In the genomic region with DNA sequence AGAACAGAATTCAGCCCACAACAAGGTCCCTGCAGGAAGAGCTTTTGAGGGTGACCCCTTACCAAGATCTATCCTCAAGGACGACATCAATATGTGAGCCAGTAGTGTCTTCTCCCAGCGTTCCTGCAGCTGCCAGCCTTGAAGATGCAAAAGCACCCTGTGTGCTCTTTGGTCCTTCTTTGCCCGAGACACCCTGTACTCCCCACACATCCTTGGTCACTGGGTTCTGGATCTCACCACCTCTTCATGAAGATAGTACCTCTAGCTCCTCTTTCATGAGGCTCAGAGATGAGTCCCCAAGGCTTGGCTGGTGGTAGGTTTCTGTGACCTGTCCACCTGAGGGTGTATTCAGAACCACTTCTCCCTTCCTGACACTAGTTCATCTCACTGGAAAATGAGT, we compare ENCODE assay signal across 33 cellular contexts.
DNase-seq lines count a peak whose midpoint lies in the region; ATAC-seq, FAIRE-seq and TF ChIP-seq lines count a peak whose summit lies in the region.
"Had no signal": no experiment of that assay in that cellular context is flagged by ENCODE, and none has a peak within 500 bp of the region (broad histone marks: within the 10 kb centered on the region; RNA-seq: fewer than 3 reads in every experiment).

No MANE protein-coding gene starts in this region.

- no peak overlapping the region for H2AFZ ChIP-seq in HepG2 (ENCODE audit: low read length)

- POLR2A ChIA-PET in HepG2 (lab: Yijun Ruan, JAX) (no interaction called here), HEK293 (lab: Yijun Ruan, JAX) (no interaction called here), A673 (lab: Charles Lee; ENCODE audit: low non-redundant PET) (no interaction called here)

- no peaks in the 10 kb centered on the region for H3K36me3 ChIP-seq in HepG2 (replicated peaks in 1 of 2; ENCODE audit: control insufficient read depth in 1 of 2, insufficient read depth in 2 of 2, low read length in 2 of 2)
- H3K36me3 ChIP-seq in right lobe of liver, result no peaks in the 10 kb centered on the region
- H3K36me3 ChIP-seq in HEK293 (ENCODE audit: control insufficient read depth in 2 of 2, insufficient read depth in 1 of 2, low read length in 2 of 2), result no peaks in the 10 kb centered on the region
- no peaks in the 10 kb centered on the region for H3K36me3 ChIP-seq in A673 (ENCODE audit: insufficient read depth, low read length, poor library complexity, severe bottlenecking)
- H3K36me3 ChIP-seq: BE2C; BLaER1; BLaER1 treated with 17β-estradiol and CSF1 and Interleukin-3, amounts not matched to agents 10 nM and 100 nM had no signal

- intact Hi-C loops in HepG2 (cut with micrococcal nuclease; ENCODE audit: unreplicated experiment), result no loop called here
- intact Hi-C loops in right lobe of liver (cut with DNase I), result no loop called here
- intact Hi-C loops in A673 (cut with micrococcal nuclease; ENCODE audit: unreplicated experiment), result no loop called here

- no peaks in the 10 kb centered on the region for H3K9me3 ChIP-seq in HepG2 (ENCODE audit: low read length)
- no peaks in the 10 kb centered on the region for H3K9me3 ChIP-seq in right lobe of liver
- no peaks in the 10 kb centered on the region for H3K9me3 ChIP-seq in HEK293 (ENCODE audit: control insufficient read depth, insufficient read depth, low read depth, low read length)
- no peaks in the 10 kb centered on the region for H3K9me3 ChIP-seq in A673 (ENCODE audit: low read depth, low read length, poor library complexity, severe bottlenecking)
- H3K9me3 ChIP-seq: A549, BE2C, Caco-2 had no signal

- no peak overlapping the region for H3K4me2 ChIP-seq in HepG2 (ENCODE audit: low read depth, low read length)
- H3K4me2 ChIP-seq: A549; BLaER1; BLaER1 treated with 17β-estradiol and CSF1 and Interleukin-3, amounts not matched to agents 10 nM and 100 nM had no signal

- no peaks in the 10 kb centered on the region for H4K20me1 ChIP-seq in HepG2 (ENCODE audit: insufficient read depth, low read length)
- H4K20me1 ChIP-seq: BLaER1; BLaER1 treated with 17β-estradiol and CSF1 and Interleukin-3, amounts not matched to agents 10 nM and 100 nM had no signal

- FAIRE-seq in HepG2 (lab: Jason Lieb, UNC), result no peak
- FAIRE-seq: A204.1, A549, D721Med had no signal

- BruUV-seq in HepG2 (replicated peaks; lab: Mats Ljungman, UMichigan) (no TSS peak), A673 (replicated peaks; lab: Mats Ljungman, UMichigan) (no TSS peak)

- CTCF ChIA-PET in HepG2 (lab: Yijun Ruan, JAX; ENCODE audit: low intra/inter-chr PET ratio, low total read pairs), result no interaction called here
- CTCF ChIA-PET in HEK293 (lab: Yijun Ruan, JAX), result no interaction called here
- CTCF ChIA-PET in A673 (lab: Charles Lee), result no interaction called here

- no peak overlapping the region for H3K9ac ChIP-seq in HepG2 (ENCODE audit: insufficient read depth, low read depth, low read length)
- H3K9ac ChIP-seq: BLaER1; BLaER1 treated with 17β-estradiol and CSF1 and Interleukin-3, amounts not matched to agents 10 nM and 100 nM had no signal

- no peaks in the 10 kb centered on the region for H3K79me2 ChIP-seq in HepG2 (ENCODE audit: insufficient read depth, low read length)

- H3K4me3 ChIP-seq in HepG2 (replicated peaks in 1 of 3; ENCODE audit: insufficient read depth in 1 of 3, low read depth in 2 of 3, low read length in 3 of 3), result no peak overlapping the region
- no peak overlapping the region for H3K4me3 ChIP-seq in right lobe of liver
- no peak overlapping the region for H3K4me3 ChIP-seq in HEK293 (ENCODE audit: low read depth, low read length)
- no peak overlapping the region for H3K4me3 ChIP-seq in coronary artery
- no peak overlapping the region for H3K4me3 ChIP-seq in A673 (ENCODE audit: low read depth, low read length, poor library complexity, severe bottlenecking)
- H3K4me3 ChIP-seq: A549; BLaER1; BLaER1 treated with 17β-estradiol and CSF1 and Interleukin-3, amounts not matched to agents 10 nM and 100 nM had no signal

- no peak for TF ChIP-seq POLR2A in HepG2 (IDR thresholded peaks at IDR 0.05; ENCODE audit: insufficient read depth in 1 of 2, low read depth in 2 of 2, low read length in 2 of 2)
- TF ChIP-seq POLR2A in right lobe of liver (IDR thresholded peaks at IDR 0.05), result no peak

- 100% methylated on average over 3 of the region's 3 CpGs for WGBS in HepG2 (ENCODE audit: low lambda C conversion rate)
- 62% methylated on average over 2 of the region's 3 CpGs for WGBS in right lobe of liver (ENCODE audit: insufficient coverage, low coverage, low lambda C conversion rate, missing lambda C conversion rate)

- H3K27ac ChIP-seq in HepG2 (ENCODE audit: extremely low read length, insufficient read depth, low read length) (no peak overlapping the region), right lobe of liver (no peak overlapping the region), HEK293 (ENCODE audit: extremely low read depth, low read depth, low read length) (no peak overlapping the region), coronary artery (no peak overlapping the region), A673 (ENCODE audit: low read depth, low read length, poor library complexity, severe bottlenecking) (no peak overlapping the region)
- H3K27ac ChIP-seq: 22Rv1; A549; BLaER1; BLaER1 treated with 17β-estradiol and CSF1 and Interleukin-3, amounts not matched to agents 10 nM and 100 nM; C4-2B had no signal

- DNase-seq in HepG2 (ENCODE audit: low spot score) (no peak), right lobe of liver (no peak), coronary artery (ENCODE audit: low spot score) (peak; percentile 4), A673 (ENCODE audit: low spot score) (no peak), NCI-H524 treated with DMSO at 0.1 percent for 48 hours (lab: John Stamatoyannopoulos, UW) (no peak)
- DNase-seq: 8988T; ACHN; AML-193; BE2C; C1 segment of cervical spinal cord; Caco-2; Calu3; CD4-positive, alpha-beta memory T cell; CD4-positive, alpha-beta T cell; CD4-positive, CD25-positive, alpha-beta regulatory T cell; CD8-positive, alpha-beta memory T cell; CD8-positive, alpha-beta T cell; COR-L47; DMS 273 treated with DMSO at 0.1 percent for 48 hours; DMS153; DMS53; DMS79; DMS79 treated with DMSO at 0.1 percent for 48 hours; DND-41; EL had no signal

- no peaks in the 10 kb centered on the region for H3K27me3 ChIP-seq in HepG2 (ENCODE audit: control insufficient read depth in 1 of 2, insufficient read depth in 2 of 2, low read length in 2 of 2)
- H3K27me3 ChIP-seq in right lobe of liver, result no peaks in the 10 kb centered on the region
- peaks cover 33% of the 10 kb centered on the region for H3K27me3 ChIP-seq in A673 (replicated peaks; ENCODE audit: insufficient read depth, low read depth, low read length, poor library complexity)
- H3K27me3 ChIP-seq: BE2C; BLaER1; BLaER1 treated with 17β-estradiol and CSF1 and Interleukin-3, amounts not matched to agents 10 nM and 100 nM had no signal

- TF ChIP-seq CTCF in HepG2 (CRISPR knock-in tag; IDR thresholded peaks at IDR 0.05) (no peak), right lobe of liver (IDR thresholded peaks at IDR 0.05) (no peak), HEK293 (tag by site-specific recombination; IDR thresholded peaks at IDR 0.05) (no peak), coronary artery (IDR thresholded peaks at IDR 0.05) (no peak), A673 (conservative IDR thresholded peaks at IDR 0.05; ENCODE audit: low read depth, low read length) (no peak)

- no peak for TF ChIP-seq RAD21 in HepG2 (CRISPR knock-in tag; IDR thresholded peaks at IDR 0.05)

- in situ Hi-C loops in HepG2 (cut with HindIII; ENCODE audit: extremely low pct_ligation_motif_present, low pct_unique_long_range_greater_than_20kb), result no loop called here

- H3K4me1 ChIP-seq in HepG2 (ENCODE audit: insufficient read depth, low read length) (peaks cover 56% of the 10 kb centered on the region), right lobe of liver (no peaks in the 10 kb centered on the region), HEK293 (ENCODE audit: control insufficient read depth, insufficient read depth, low read length) (peaks cover 6% of the 10 kb centered on the region), A673 (ENCODE audit: insufficient read depth, low read length, poor library complexity, severe bottlenecking) (no peaks in the 10 kb centered on the region)
- H3K4me1 ChIP-seq: A549, BE2C had no signal

- TF ChIP-seq EP300 in HepG2 (IDR thresholded peaks at IDR 0.05; ENCODE audit: low read depth in 2 of 2, low read length in 2 of 2) (no peak), HepG2 (CRISPR knock-in tag; IDR thresholded peaks at IDR 0.05; ENCODE audit: borderline replicate concordance) (no peak)

- no peak for ATAC-seq in HepG2
- no peak for ATAC-seq in right lobe of liver
- ATAC-seq: A549; CD8-positive, alpha-beta T cell had no signal

TF ChIP-seq in HEK293, 187 proteins besides CTCF, POLR2A, EP300 and RAD21:
- TF ChIP-seq ZNF133 (tag by site-specific recombination; IDR thresholded peaks at IDR 0.05) (peak; percentile 60), ZFP69B (tag by site-specific recombination; IDR thresholded peaks at IDR 0.05) (no peak)
